In genomic region chr5:55308254-55308836, GRCh38 we compare ENCODE assay signal across 1 cellular context.
TF ChIP-seq lines count a peak whose summit lies in the region.

No MANE protein-coding gene starts in this region.

TF ChIP-seq in HCT116, 20 proteins besides CTCF, POLR2A, EP300 and RAD21 (continued from another document):
- no peak for TF ChIP-seq EZH2phosphoT487 (IDR thresholded peaks at IDR 0.05; ENCODE audit: borderline replicate concordance)
- no peak for TF ChIP-seq ELF1 (IDR thresholded peaks at IDR 0.05; ENCODE audit: borderline replicate concordance, low read depth)
- TF ChIP-seq MAX (IDR thresholded peaks at IDR 0.05) = no peak
- TF ChIP-seq SRF (IDR thresholded peaks at IDR 0.05; ENCODE audit: low read depth) = no peak
- no peak for TF ChIP-seq JUND (IDR thresholded peaks at IDR 0.05)
